In genomic region chr17:79434215-79434614, GRCh38 we compare ENCODE assay signal across 33 cellular contexts.
"Had no signal": no experiment of that assay in that cellular context is flagged by ENCODE, and none has a peak within 500 bp of the region (broad histone marks: within the 10 kb centered on the region; RNA-seq: fewer than 3 reads in every experiment).

No MANE protein-coding gene starts in this region.

- ATAC-seq: activated naive CD4-positive, alpha-beta T cell treated with anti-CD3 and anti-CD28 coated beads, Interleukin-2, amount 50 U/mL, for 72 hours; activated naive CD8-positive, alpha-beta T cell treated with anti-CD3 and anti-CD28 coated beads, Interleukin-2, amount 50 U/mL, for 24 hours; activated T-cell treated with anti-CD3 and anti-CD28 coated beads, Interleukin-2, amount 50 U/mL, for 4 hours; activated T-cell treated with anti-CD3 and anti-CD28 coated beads, Interleukin-2, amount 50 U/mL, for 72 hours; activated T-helper 17 cell treated with anti-CD3 and anti-CD28 coated beads, Interleukin-2, amount 50 U/mL, for 72 hours; body of pancreas had no signal

- H3K4me3 ChIP-seq: adrenal gland, ascending aorta, body of pancreas, breast epithelium, cardiac muscle cell had no signal

- H3K36me3 ChIP-seq: adrenal gland, ascending aorta, brain microvascular endothelial cell, breast epithelium, cardiac muscle cell had no signal

- H3K27ac ChIP-seq: adrenal gland, ascending aorta, body of pancreas, brain microvascular endothelial cell, breast epithelium, cardiac muscle cell had no signal

- H3K9me3 ChIP-seq: adrenal gland, ascending aorta, body of pancreas, breast epithelium had no signal

- FAIRE-seq: astrocyte, bronchial epithelial cell, colon had no signal

- DNase-seq: activated effector memory CD4-positive, alpha-beta T cell treated with anti-CD3 and anti-CD28 coated beads, Interleukin-2, amount 50 U/mL, for 16 hours; activated effector memory CD4-positive, alpha-beta T cell treated with Interleukin-2 at 50 U/mL for 16 hours; activated gamma-delta T cell; activated gamma-delta T cell treated with Interleukin-2 at 50 U/mL for 16 hours; activated naive CD4-positive, alpha-beta T cell; activated naive CD4-positive, alpha-beta T cell treated with anti-CD3 and anti-CD28 coated beads for 36 hours; activated naive CD4-positive, alpha-beta T cell treated with anti-CD3 and anti-CD28 coated beads, Interleukin-2, amount 10 ng/mL, durations not matched to agents 7 days and 5 days; activated naive CD4-positive, alpha-beta T cell treated with anti-CD3 and anti-CD28 coated beads, Interleukin-2, amount 50 U/mL, for 16 hours; activated naive CD4-positive, alpha-beta T cell treated with Interleukin-2 at 50 U/mL for 16 hours; activated naive CD8-positive, alpha-beta T cell treated with anti-CD3 and anti-CD28 coated beads for 36 hours; activated naive CD8-positive, alpha-beta T cell treated with anti-CD3 and anti-CD28 coated beads, Interleukin-2, amount 10 ng/mL, durations not matched to agents 7 days and 5 days; activated naive CD8-positive, alpha-beta T cell treated with anti-CD3 and anti-CD28 coated beads, Interleukin-2, amount 50 U/mL, for 24 hours; activated T-cell treated with anti-CD3 and anti-CD28 coated beads, Interleukin-2, amount 50 U/mL, for 4 hours; activated T-cell treated with anti-CD3 and anti-CD28 coated beads, Interleukin-2, amount 50 U/mL, for 48 hours; activated T-cell treated with anti-CD3 and anti-CD28 coated beads, Interleukin-2, amount 50 U/mL, for 72 hours; adrenal gland; amniotic stem cell; amygdala; anterior cingulate cortex; aorta; body of pancreas; brain microvascular endothelial cell; caudate nucleus; central memory CD4-positive, alpha-beta T cell; cerebellar nuclear complex had no signal

- H3K4me1 ChIP-seq: adrenal gland, ascending aorta, body of pancreas, breast epithelium had no signal

- H3K27me3 ChIP-seq: ascending aorta, body of pancreas, brain microvascular endothelial cell, cardiac muscle cell had no signal
